In genomic region chr12:69471667-69472385, GRCh38 we compare ENCODE assay signal across 1 cellular context.
A peak's percentile ranks its signal among the peaks of the same experiment; 100 is the strongest.
TF ChIP-seq lines count a peak whose summit lies in the region.

No MANE protein-coding gene starts in this region.

TF ChIP-seq in K562, 482 proteins besides CTCF, POLR2A, EP300 and RAD21:
- TF ChIP-seq PBX2 (CRISPR knock-in tag; IDR thresholded peaks at IDR 0.05; ENCODE audit: low read depth) = no peak
- TF ChIP-seq PBX2 (tag; conservative IDR thresholded peaks at IDR 0.05; ENCODE audit: low read depth) = peak; percentile 63
- peak; percentile 40; the same call in 1 of the 2 replicates for TF ChIP-seq VEZF1 (CRISPR knock-in tag; IDR thresholded peaks at IDR 0.05)
- TF ChIP-seq, protein P1, sequence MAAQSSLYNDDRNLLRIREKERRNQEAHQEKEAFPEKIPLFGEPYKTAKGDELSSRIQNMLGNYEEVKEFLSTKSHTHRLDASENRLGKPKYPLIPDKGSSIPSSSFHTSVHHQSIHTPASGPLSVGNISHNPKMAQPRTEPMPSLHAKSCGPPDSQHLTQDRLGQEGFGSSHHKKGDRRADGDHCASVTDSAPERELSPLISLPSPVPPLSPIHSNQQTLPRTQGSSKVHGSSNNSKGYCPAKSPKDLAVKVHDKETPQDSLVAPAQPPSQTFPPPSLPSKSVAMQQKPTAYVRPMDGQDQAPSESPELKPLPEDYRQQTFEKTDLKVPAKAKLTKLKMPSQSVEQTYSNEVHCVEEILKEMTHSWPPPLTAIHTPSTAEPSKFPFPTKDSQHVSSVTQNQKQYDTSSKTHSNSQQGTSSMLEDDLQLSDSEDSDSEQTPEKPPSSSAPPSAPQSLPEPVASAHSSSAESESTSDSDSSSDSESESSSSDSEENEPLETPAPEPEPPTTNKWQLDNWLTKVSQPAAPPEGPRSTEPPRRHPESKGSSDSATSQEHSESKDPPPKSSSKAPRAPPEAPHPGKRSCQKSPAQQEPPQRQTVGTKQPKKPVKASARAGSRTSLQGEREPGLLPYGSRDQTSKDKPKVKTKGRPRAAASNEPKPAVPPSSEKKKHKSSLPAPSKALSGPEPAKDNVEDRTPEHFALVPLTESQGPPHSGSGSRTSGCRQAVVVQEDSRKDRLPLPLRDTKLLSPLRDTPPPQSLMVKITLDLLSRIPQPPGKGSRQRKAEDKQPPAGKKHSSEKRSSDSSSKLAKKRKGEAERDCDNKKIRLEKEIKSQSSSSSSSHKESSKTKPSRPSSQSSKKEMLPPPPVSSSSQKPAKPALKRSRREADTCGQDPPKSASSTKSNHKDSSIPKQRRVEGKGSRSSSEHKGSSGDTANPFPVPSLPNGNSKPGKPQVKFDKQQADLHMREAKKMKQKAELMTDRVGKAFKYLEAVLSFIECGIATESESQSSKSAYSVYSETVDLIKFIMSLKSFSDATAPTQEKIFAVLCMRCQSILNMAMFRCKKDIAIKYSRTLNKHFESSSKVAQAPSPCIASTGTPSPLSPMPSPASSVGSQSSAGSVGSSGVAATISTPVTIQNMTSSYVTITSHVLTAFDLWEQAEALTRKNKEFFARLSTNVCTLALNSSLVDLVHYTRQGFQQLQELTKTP (IDR thresholded peaks at IDR 0.05; ENCODE audit: low read depth in 1 of 2, partially characterized antibody in 2 of 2) = no peak
- 0 out of 2 replicates have a peak, but pooled peaks have one; percentile 28 for TF ChIP-seq PKNOX1 (IDR thresholded peaks at IDR 0.05)
- TF ChIP-seq POLR3G (IDR thresholded peaks at IDR 0.05; ENCODE audit: extremely low read depth, insufficient read length, insufficient replicate concordance) = no peak
- TF ChIP-seq, protein P2, sequence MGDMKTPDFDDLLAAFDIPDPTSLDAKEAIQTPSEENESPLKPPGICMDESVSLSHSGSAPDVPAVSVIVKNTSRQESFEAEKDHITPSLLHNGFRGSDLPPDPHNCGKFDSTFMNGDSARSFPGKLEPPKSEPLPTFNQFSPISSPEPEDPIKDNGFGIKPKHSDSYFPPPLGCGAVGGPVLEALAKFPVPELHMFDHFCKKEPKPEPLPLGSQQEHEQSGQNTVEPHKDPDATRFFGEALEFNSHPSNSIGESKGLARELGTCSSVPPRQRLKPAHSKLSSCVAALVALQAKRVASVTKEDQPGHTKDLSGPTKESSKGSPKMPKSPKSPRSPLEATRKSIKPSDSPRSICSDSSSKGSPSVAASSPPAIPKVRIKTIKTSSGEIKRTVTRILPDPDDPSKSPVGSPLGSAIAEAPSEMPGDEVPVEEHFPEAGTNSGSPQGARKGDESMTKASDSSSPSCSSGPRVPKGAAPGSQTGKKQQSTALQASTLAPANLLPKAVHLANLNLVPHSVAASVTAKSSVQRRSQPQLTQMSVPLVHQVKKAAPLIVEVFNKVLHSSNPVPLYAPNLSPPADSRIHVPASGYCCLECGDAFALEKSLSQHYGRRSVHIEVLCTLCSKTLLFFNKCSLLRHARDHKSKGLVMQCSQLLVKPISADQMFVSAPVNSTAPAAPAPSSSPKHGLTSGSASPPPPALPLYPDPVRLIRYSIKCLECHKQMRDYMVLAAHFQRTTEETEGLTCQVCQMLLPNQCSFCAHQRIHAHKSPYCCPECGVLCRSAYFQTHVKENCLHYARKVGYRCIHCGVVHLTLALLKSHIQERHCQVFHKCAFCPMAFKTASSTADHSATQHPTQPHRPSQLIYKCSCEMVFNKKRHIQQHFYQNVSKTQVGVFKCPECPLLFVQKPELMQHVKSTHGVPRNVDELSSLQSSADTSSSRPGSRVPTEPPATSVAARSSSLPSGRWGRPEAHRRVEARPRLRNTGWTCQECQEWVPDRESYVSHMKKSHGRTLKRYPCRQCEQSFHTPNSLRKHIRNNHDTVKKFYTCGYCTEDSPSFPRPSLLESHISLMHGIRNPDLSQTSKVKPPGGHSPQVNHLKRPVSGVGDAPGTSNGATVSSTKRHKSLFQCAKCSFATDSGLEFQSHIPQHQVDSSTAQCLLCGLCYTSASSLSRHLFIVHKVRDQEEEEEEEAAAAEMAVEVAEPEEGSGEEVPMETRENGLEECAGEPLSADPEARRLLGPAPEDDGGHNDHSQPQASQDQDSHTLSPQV (IDR thresholded peaks at IDR 0.05) = no peak
- no peak for TF ChIP-seq ZZZ3 (IDR thresholded peaks at IDR 0.05)
- TF ChIP-seq MAFG (tag; conservative IDR thresholded peaks at IDR 0.05) = 0 out of 2 replicates have a peak, but pooled peaks have one; percentile 5
- TF ChIP-seq, protein P3, sequence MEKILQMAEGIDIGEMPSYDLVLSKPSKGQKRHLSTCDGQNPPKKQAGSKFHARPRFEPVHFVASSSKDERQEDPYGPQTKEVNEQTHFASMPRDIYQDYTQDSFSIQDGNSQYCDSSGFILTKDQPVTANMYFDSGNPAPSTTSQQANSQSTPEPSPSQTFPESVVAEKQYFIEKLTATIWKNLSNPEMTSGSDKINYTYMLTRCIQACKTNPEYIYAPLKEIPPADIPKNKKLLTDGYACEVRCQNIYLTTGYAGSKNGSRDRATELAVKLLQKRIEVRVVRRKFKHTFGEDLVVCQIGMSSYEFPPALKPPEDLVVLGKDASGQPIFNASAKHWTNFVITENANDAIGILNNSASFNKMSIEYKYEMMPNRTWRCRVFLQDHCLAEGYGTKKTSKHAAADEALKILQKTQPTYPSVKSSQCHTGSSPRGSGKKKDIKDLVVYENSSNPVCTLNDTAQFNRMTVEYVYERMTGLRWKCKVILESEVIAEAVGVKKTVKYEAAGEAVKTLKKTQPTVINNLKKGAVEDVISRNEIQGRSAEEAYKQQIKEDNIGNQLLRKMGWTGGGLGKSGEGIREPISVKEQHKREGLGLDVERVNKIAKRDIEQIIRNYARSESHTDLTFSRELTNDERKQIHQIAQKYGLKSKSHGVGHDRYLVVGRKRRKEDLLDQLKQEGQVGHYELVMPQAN (IDR thresholded peaks at IDR 0.05; ENCODE audit: borderline replicate concordance) = no peak
- no peak for TF ChIP-seq GATA2 (CRISPR knock-in tag; IDR thresholded peaks at IDR 0.05)
- TF ChIP-seq MAZ (CRISPR knock-in tag; conservative IDR thresholded peaks at IDR 0.05 in 1 of 2, IDR thresholded peaks at IDR 0.05 in 1 of 2) = 0 out of 4 replicates have a peak, but pooled peaks of 1 of the 2 experiments have one; percentile 13
- no peak for TF ChIP-seq ZHX1 (conservative IDR thresholded peaks at IDR 0.05; ENCODE audit: low read length)
- TF ChIP-seq ARID1B (IDR thresholded peaks at IDR 0.05) = 0 out of 2 replicates have a peak, but pooled peaks have one; percentile 31
- peak; percentile 59 for TF ChIP-seq NFE2 (IDR thresholded peaks at IDR 0.05; ENCODE audit: low read depth)
- no peak for TF ChIP-seq IRF2 (CRISPR knock-in tag; IDR thresholded peaks at IDR 0.05)
- TF ChIP-seq CC2D1A (IDR thresholded peaks at IDR 0.05) = no peak
- no peak for TF ChIP-seq HSF4 (CRISPR knock-in tag; IDR thresholded peaks at IDR 0.05; ENCODE audit: borderline replicate concordance)
- no peak for TF ChIP-seq RBM25 (IDR thresholded peaks at IDR 0.05; ENCODE audit: low read depth, low read length, severe bottlenecking)
- peak; percentile 70 for TF ChIP-seq MEIS2 (IDR thresholded peaks at IDR 0.05; ENCODE audit: partially characterized antibody)
- TF ChIP-seq ZNF766 (CRISPR knock-in tag; conservative IDR thresholded peaks at IDR 0.05) = peak; percentile 98
- no peak for TF ChIP-seq ZNF175 (CRISPR knock-in tag; IDR thresholded peaks at IDR 0.05; ENCODE audit: low read depth)
- no peak for TF ChIP-seq GATAD2B (IDR thresholded peaks at IDR 0.05; ENCODE audit: borderline replicate concordance)
TF ChIP-seq in K562: peak in this region for 9.
